ENCODE assay signal across 12 cellular contexts in genomic region chr17:58741121-58741625, GRCh38. TPM values are rescaled to one million over a fixed set of nuclear protein-coding genes. Genes with fewer than 3 reads are reported as not detected.
DNase-seq lines count a peak whose midpoint lies in the region; ATAC-seq and TF ChIP-seq lines count a peak whose summit lies in the region.
"Had no signal": no experiment of that assay in that cellular context is flagged by ENCODE, and none has a peak within 500 bp of the region (broad histone marks: within the 10 kb centered on the region; RNA-seq: fewer than 3 reads in every experiment).

No MANE protein-coding gene starts in this region.

- POLR2A ChIA-PET in RWPE1 (lab: Yijun Ruan, JAX; ENCODE audit: low non-redundant PET), result no interaction called here

- ATAC-seq in left lobe of liver (peak; percentile 83), HG03135 (IDR thresholded peaks at IDR 0.05; ENCODE audit: unreplicated experiment) (no peak)
- ATAC-seq: gastroesophageal sphincter had no signal

- TF ChIP-seq CTCF in RWPE1 (conservative IDR thresholded peaks at IDR 0.05; ENCODE audit: low read depth), result no peak

- H3K27ac ChIP-seq in RWPE1, result peak overlapping the region; percentile 50; the same call in 1 of the 2 replicates
- H3K27ac ChIP-seq: gastroesophageal sphincter, HL-60, neural progenitor cell had no signal

- CTCF ChIA-PET in RWPE1 (lab: Yijun Ruan, JAX), result interaction anchor here (0.6 kb wide), 1 partner anchor 223 kb away, joined by 5 read pairs; no protein-coding TSS in a partner anchor

- peak; percentile 12 for DNase-seq in EL
- peak; percentile 86 for DNase-seq in RWPE1 (ENCODE audit: low spot score)
- DNase-seq in left lobe of liver (ENCODE audit: low spot score), result no peak
- no peak for DNase-seq in occipital lobe (lab: John Stamatoyannopoulos, UW)
- DNase-seq in NCI-H774 (lab: John Stamatoyannopoulos, UW), result no peak
- DNase-seq: left cardiac atrium; NK-92 treated with Interleukin-12 subunit alpha and Interleukin-12 subunit beta, amount 100 ng/mL, for 24 hours; SW 1271 had no signal

RNA-seq across cellular contexts. Expression of gene PPM1E, which starts 14.5 kb away (rescaled TPM):
- total RNA-seq in left lobe of liver (0.83 TPM), occipital lobe (55.1 TPM)

RNA-seq across cellular contexts. Expression of gene RAD51C, which starts 48.8 kb away (rescaled TPM):
- total RNA-seq in left lobe of liver, result 5.1 TPM
- total RNA-seq in occipital lobe, result 42.6 TPM

RNA-seq across cellular contexts. Expression of gene TEX14, which starts 49.3 kb away (rescaled TPM):
- 0.05 TPM for total RNA-seq in left lobe of liver
- 0.31 TPM for total RNA-seq in occipital lobe

Comparison
In these comparisons a context has a peak if more than half of its experiments do, and no peak if none do; other contexts are left out.
1. DNase-seq: peak in EL (single experiment) and RWPE1 (single experiment); none in left lobe of liver (single experiment), occipital lobe (single experiment) and NCI-H774 (single experiment).
2. RNA of gene PPM1E, which starts 14.5 kb away (total RNA-seq): 55.1 TPM in occipital lobe (single experiment); 0.83 TPM in left lobe of liver (single experiment); every median in the first group is over 10 times any median in the second.